ENCODE assay signal across 30 cellular contexts in genomic region chr11:37952035-37952434, GRCh38.
"Had no signal": no experiment of that assay in that cellular context is flagged by ENCODE, and none has a peak within 500 bp of the region (broad histone marks: within the 10 kb centered on the region; RNA-seq: fewer than 3 reads in every experiment).

No MANE protein-coding gene starts in this region.

- H3K4me3 Mint-ChIP-seq: activated B cell treated with CpG ODN at 0.5 μM for 24 hours; activated CD4-positive, alpha-beta memory T cell treated with anti-CD3 and anti-CD28 coated beads, Interleukin-2, amount 10 ng/mL, durations not matched to agents 7 days and 5 days; activated CD8-positive, alpha-beta memory T cell treated with anti-CD3 and anti-CD28 coated beads, Interleukin-2, amount 10 ng/mL, durations not matched to agents 7 days and 5 days; activated naive CD8-positive, alpha-beta T cell treated with anti-CD3 and anti-CD28 coated beads for 36 hours; central memory CD8-positive, alpha-beta T cell had no signal

- H3K36me3 Mint-ChIP-seq: activated CD8-positive, alpha-beta memory T cell treated with anti-CD3 and anti-CD28 coated beads, Interleukin-2, amount 10 ng/mL, durations not matched to agents 7 days and 5 days; activated naive CD8-positive, alpha-beta T cell treated with anti-CD3 and anti-CD28 coated beads for 36 hours had no signal

- DNase-seq: activated B cell treated with CpG ODN at 0.5 μM for 24 hours; activated CD4-positive, alpha-beta memory T cell treated with anti-CD3 and anti-CD28 coated beads, Interleukin-2, amount 10 ng/mL, durations not matched to agents 7 days and 5 days; activated CD4-positive, alpha-beta T cell treated with anti-CD3 and anti-CD28 coated beads for 4 hours; activated CD4-positive, CD25-positive, alpha-beta regulatory T cell treated with anti-CD3 and anti-CD28 coated beads, Interleukin-2, amount 50 U/mL, for 72 hours; activated CD8-positive, alpha-beta memory T cell treated with anti-CD3 and anti-CD28 coated beads for 24 hours; activated CD8-positive, alpha-beta memory T cell treated with anti-CD3 and anti-CD28 coated beads, Interleukin-2, amount 10 ng/mL, durations not matched to agents 7 days and 5 days; activated CD8-positive, alpha-beta memory T cell treated with anti-CD3 and anti-CD28 coated beads, Interleukin-2, amount 50 U/mL, for 48 hours; activated effector memory CD4-positive, alpha-beta T cell treated with Interleukin-2 at 50 U/mL for 16 hours; activated naive CD4-positive, alpha-beta T cell treated with anti-CD3 and anti-CD28 coated beads, Interleukin-2, amount 50 U/mL, for 16 hours; activated naive CD8-positive, alpha-beta T cell treated with anti-CD3 and anti-CD28 coated beads for 36 hours; activated T-cell treated with anti-CD3 and anti-CD28 coated beads, Interleukin-2, amount 50 U/mL, for 48 hours; amniotic stem cell; aorta; brain microvascular endothelial cell; Kasumi-1; KG1; NCI-H1092 treated with DMSO at 0.1 percent for 48 hours; NCI-H1417; NCI-H146; NCI-H187; NCI-H2029 treated with DMSO at 0.1 percent for 48 hours; NCI-H2107; NCI-H2171; SHP77; SW 1271; T-helper 1 cell; T-helper 2 cell; T-helper 9 cell had no signal

- H3K4me1 Mint-ChIP-seq: activated B cell treated with CpG ODN at 0.5 μM for 24 hours; activated CD4-positive, alpha-beta memory T cell treated with anti-CD3 and anti-CD28 coated beads, Interleukin-2, amount 10 ng/mL, durations not matched to agents 7 days and 5 days; activated CD8-positive, alpha-beta memory T cell treated with anti-CD3 and anti-CD28 coated beads, Interleukin-2, amount 10 ng/mL, durations not matched to agents 7 days and 5 days; activated naive CD8-positive, alpha-beta T cell treated with anti-CD3 and anti-CD28 coated beads for 36 hours; central memory CD8-positive, alpha-beta T cell had no signal

- H3K9me3 Mint-ChIP-seq: activated B cell treated with CpG ODN at 0.5 μM for 24 hours had no signal

- ATAC-seq: activated CD8-positive, alpha-beta memory T cell treated with anti-CD3 and anti-CD28 coated beads, Interleukin-2, amount 10 ng/mL, durations not matched to agents 7 days and 5 days; Panc1 had no signal

- H3K27ac Mint-ChIP-seq: activated B cell treated with CpG ODN at 0.5 μM for 24 hours; activated CD4-positive, alpha-beta memory T cell treated with anti-CD3 and anti-CD28 coated beads, Interleukin-2, amount 10 ng/mL, durations not matched to agents 7 days and 5 days; activated CD8-positive, alpha-beta memory T cell treated with anti-CD3 and anti-CD28 coated beads, Interleukin-2, amount 10 ng/mL, durations not matched to agents 7 days and 5 days; activated naive CD8-positive, alpha-beta T cell treated with anti-CD3 and anti-CD28 coated beads for 36 hours had no signal

- H3K27me3 Mint-ChIP-seq: activated B cell treated with CpG ODN at 0.5 μM for 24 hours; activated CD4-positive, alpha-beta memory T cell treated with anti-CD3 and anti-CD28 coated beads, Interleukin-2, amount 10 ng/mL, durations not matched to agents 7 days and 5 days; activated CD8-positive, alpha-beta memory T cell treated with anti-CD3 and anti-CD28 coated beads, Interleukin-2, amount 10 ng/mL, durations not matched to agents 7 days and 5 days; activated naive CD8-positive, alpha-beta T cell treated with anti-CD3 and anti-CD28 coated beads for 36 hours; central memory CD8-positive, alpha-beta T cell had no signal
